Comparison of ENCODE assay signal across 23 cellular contexts in genomic region chr7:101614098-101614938, GRCh38. TPM values are rescaled to one million over a fixed set of nuclear protein-coding genes. Genes with fewer than 3 reads are reported as not detected.
DNase-seq lines count a peak whose midpoint lies in the region; ATAC-seq, FAIRE-seq and TF ChIP-seq lines count a peak whose summit lies in the region.
"Had no signal": no experiment of that assay in that cellular context is flagged by ENCODE, and none has a peak within 500 bp of the region (broad histone marks: within the 10 kb centered on the region; RNA-seq: fewer than 3 reads in every experiment).

No MANE protein-coding gene starts in this region.

- TF ChIP-seq CTCF in thoracic aorta (IDR thresholded peaks at IDR 0.05) (no peak), D721Med (IDR thresholded peaks at IDR 0.05; ENCODE audit: insufficient read depth, missing control alignments) (no peak)

- no peak overlapping the region for H3K9ac ChIP-seq in HUES64 (ENCODE audit: low read depth, low read length)
- no peak overlapping the region for H3K9ac ChIP-seq in adipocyte (ENCODE audit: low read length)
- H3K9ac ChIP-seq in mesendoderm (ENCODE audit: low read length), result peak overlapping the region; percentile 14

- H3K4ac ChIP-seq in mesendoderm (ENCODE audit: low read depth, low read length), result peak overlapping the region; percentile 90

- H3K4me1 ChIP-seq in HUES64 (ENCODE audit: insufficient read depth, low read length), result peaks cover 27% of the 10 kb centered on the region
- H3K4me1 ChIP-seq in adipocyte (ENCODE audit: control insufficient read depth, insufficient read depth, low read length), result peaks cover 10% of the 10 kb centered on the region
- peaks cover 8% of the 10 kb centered on the region for H3K4me1 ChIP-seq in mesendoderm (ENCODE audit: control insufficient read depth, low read depth, low read length)
- peaks cover 27 to 33% of the 10 kb centered on the region in 2 donors for H3K4me1 ChIP-seq in thoracic aorta (ENCODE audit: control insufficient read depth in 1 of 2, low read depth in 2 of 2)
- H3K4me1 ChIP-seq: lower lobe of right lung, right lobe of liver had no signal

- ATAC-seq in thoracic aorta (ENCODE audit: insufficient number of reproducible peaks, low FRiP score, low read depth) (peak; percentile 58), GM18868 (IDR thresholded peaks at IDR 0.05; ENCODE audit: unreplicated experiment) (no peak)
- ATAC-seq: CD8-positive, alpha-beta T cell; Right ventricle myocardium inferior; stimulated activated memory B cell treated with anti-CD40 and anti-IgM and Interleukin-4, amounts not matched to agents 10 μg/mL and 1 μg/mL and 100 μg/mL, for 72 hours had no signal

- no peak overlapping the region for H3K4me2 ChIP-seq in mesendoderm (ENCODE audit: low read length)

- peak overlapping the region; percentile 7; the same call in 1 of the 2 replicates for H3K27ac ChIP-seq in HUES64 (ENCODE audit: low read depth, low read length)
- H3K27ac ChIP-seq in mesendoderm (ENCODE audit: low read depth, low read length), result peak overlapping the region; percentile 95
- peak overlapping the region; percentile 89 to 91 for H3K27ac ChIP-seq in thoracic aorta
- H3K27ac ChIP-seq: lower lobe of right lung, ovary, right lobe of liver had no signal

- no peak overlapping the region for H3K23ac ChIP-seq in mesendoderm (ENCODE audit: low read length)

- peak overlapping the region; percentile 85 for H3K56ac ChIP-seq in mesendoderm (ENCODE audit: low read length)

- H2AK5ac ChIP-seq in mesendoderm (ENCODE audit: low read length), result peak overlapping the region; percentile 56

- peak overlapping the region; percentile 31 for H2BK120ac ChIP-seq in mesendoderm (ENCODE audit: low read depth, low read length)

- FAIRE-seq in D721Med (lab: Jason Lieb, UNC), result no peak
- FAIRE-seq: GM12892, H54, HTR-8/SVneo, TTC549 had no signal

- no peak overlapping the region for H2BK15ac ChIP-seq in mesendoderm (replicated peaks; ENCODE audit: low read depth)

- no peaks in the 10 kb centered on the region for H3K79me2 ChIP-seq in mesendoderm (ENCODE audit: control insufficient read depth, insufficient read depth, low read length)

- H3K9me3 ChIP-seq in HUES64 (ENCODE audit: insufficient read depth, low read depth, low read length) (no peaks in the 10 kb centered on the region), adipocyte (ENCODE audit: control insufficient read depth, low read length) (no peaks in the 10 kb centered on the region), thoracic aorta (no peaks in the 10 kb centered on the region)
- H3K9me3 ChIP-seq: lower lobe of right lung, ovary, right lobe of liver, testis had no signal

- H4K5ac ChIP-seq in mesendoderm (ENCODE audit: low read length), result no peak overlapping the region

- H3K36me3 ChIP-seq in HUES64 (ENCODE audit: insufficient read depth, low read length) (no peaks in the 10 kb centered on the region), adipocyte (ENCODE audit: control insufficient read depth, insufficient read depth, low read length, severe bottlenecking) (no peaks in the 10 kb centered on the region), mesendoderm (ENCODE audit: control insufficient read depth, insufficient read depth, low read length) (no peaks in the 10 kb centered on the region), thoracic aorta (no peaks in the 10 kb centered on the region)
- H3K36me3 ChIP-seq: lower lobe of right lung, ovary, right lobe of liver had no signal

- no peaks in the 10 kb centered on the region for H3K79me1 ChIP-seq in mesendoderm (ENCODE audit: low read length)

- H4K8ac ChIP-seq in mesendoderm (ENCODE audit: low read depth, low read length), result no peak overlapping the region

- DNase-seq in adipocyte (ENCODE audit: low read depth), result peak; percentile 24
- peak; percentile 97 for DNase-seq in mesendoderm
- DNase-seq in thoracic aorta (ENCODE audit: low spot score), result peak; percentile 42
- DNase-seq in D721Med (ENCODE audit: insufficient read length, low spot score), result no peak
- no peak for DNase-seq in DMS153 (lab: John Stamatoyannopoulos, UW)
- DNase-seq: activated CD4-positive, alpha-beta T cell treated with anti-CD3 and anti-CD28 coated beads for 48 hours; activated naive CD4-positive, alpha-beta T cell treated with anti-CD3 and anti-CD28 coated beads, Interleukin-2, amount 50 U/mL, for 16 hours; CD8-positive, alpha-beta T cell; NCI-H1417 treated with DMSO at 0.1 percent for 48 hours; NCI-H2107; NCI-H524; ovary; right lobe of liver; testis had no signal

- WGBS in HUES64, result 70% methylated on average over 12 of the region's 13 CpGs
- no CpG with 5 or more reads among the region's 13 CpGs for WGBS in mesendoderm (ENCODE audit: extremely low coverage, insufficient coverage, low lambda C conversion rate)

- peak overlapping the region; percentile 96 for H2BK5ac ChIP-seq in mesendoderm (ENCODE audit: low read length)

- H3K18ac ChIP-seq in mesendoderm (ENCODE audit: low read length), result peak overlapping the region; percentile 66

- H3K4me3 ChIP-seq in HUES64 (ENCODE audit: low read length), result no peak overlapping the region
- no peak overlapping the region for H3K4me3 ChIP-seq in adipocyte (ENCODE audit: low read length)
- no peak overlapping the region for H3K4me3 ChIP-seq in mesendoderm (ENCODE audit: low read length)
- peak overlapping the region; percentile 0 for H3K4me3 ChIP-seq in thoracic aorta
- H3K4me3 ChIP-seq: lower lobe of right lung, ovary, right lobe of liver, testis had no signal

- H3K27me3 ChIP-seq in HUES64 (ENCODE audit: insufficient read depth, low read length) (no peaks in the 10 kb centered on the region), adipocyte (replicated peaks; ENCODE audit: control insufficient read depth, insufficient read depth, low read length) (peaks cover 18% of the 10 kb centered on the region), mesendoderm (ENCODE audit: insufficient read depth, low read length, poor library complexity) (no peaks in the 10 kb centered on the region), thoracic aorta (replicated peaks; ENCODE audit: insufficient read depth) (no peaks in the 10 kb centered on the region)
- H3K27me3 ChIP-seq: ovary, right lobe of liver, testis had no signal

RNA-seq across cellular contexts. Expression of gene MYL10, which starts 14.8 kb away (rescaled TPM):
- polyA plus RNA-seq in HUES64 (2013, experiment 1 of 2), result 0.30 TPM
- not detected for polyA plus RNA-seq in HUES64 (2013, experiment 2 of 2)
- polyA plus RNA-seq in mesendoderm (2013, experiment 1 of 2), result 3.1 TPM
- 2.5 TPM for polyA plus RNA-seq in mesendoderm (2013, experiment 2 of 2)
- not detected for total RNA-seq in thoracic aorta
- total RNA-seq: CD8-positive, alpha-beta T cell; lower lobe of right lung; ovary; right lobe of liver; Right ventricle myocardium inferior; testis had no signal
- polyA plus RNA-seq: ovary had no signal

Comparison
In these comparisons a context has a peak if more than half of its experiments do, and no peak if none do; other contexts are left out.
1. H3K27ac ChIP-seq: peak in every context shown above with its lines; median percentile 95 in mesendoderm; 90 in thoracic aorta; 7 in HUES64.
2. DNase-seq: peak in adipocyte (single experiment), mesendoderm (single experiment) and thoracic aorta (single experiment); none in D721Med (single experiment) and DMS153 (single experiment).